20 cellular contexts compared by ENCODE assay signal in the genomic region with DNA sequence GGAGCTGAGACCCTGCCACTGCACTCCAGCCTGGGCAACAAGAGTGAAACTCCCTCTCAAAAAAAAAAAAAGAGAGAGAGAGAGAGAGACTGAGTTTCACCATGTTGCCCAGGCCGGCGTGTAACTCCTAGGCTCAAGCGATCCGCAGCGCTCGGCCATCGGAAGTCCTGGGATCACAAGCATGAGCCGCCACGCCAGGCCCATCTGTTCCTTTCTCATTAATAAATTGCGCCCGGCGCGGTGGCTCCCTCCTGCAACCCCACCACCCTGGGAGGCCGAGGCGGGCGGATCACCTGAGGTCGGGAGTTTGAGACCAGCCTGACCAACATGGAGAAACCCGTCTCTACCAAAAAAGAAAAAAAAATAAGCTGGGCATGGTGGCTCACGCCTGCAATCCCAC. TPM values are rescaled to one million over a fixed set of nuclear protein-coding genes. Genes with fewer than 3 reads are reported as not detected.
"Had no signal": no experiment of that assay in that cellular context is flagged by ENCODE, and none has a peak within 500 bp of the region (broad histone marks: within the 10 kb centered on the region; RNA-seq: fewer than 3 reads in every experiment).

No MANE protein-coding gene starts in this region.

RNA-seq across cellular contexts. Expression of a gene that starts 39.0 kb away (rescaled TPM):
- total RNA-seq: activated naive CD4-positive, alpha-beta T cell treated with anti-CD3 and anti-CD28 coated beads for 36 hours; activated naive CD4-positive, alpha-beta T cell treated with anti-CD3 and anti-CD28 coated beads, Interleukin-2, amount 50 U/mL, for 72 hours; activated naive CD8-positive, alpha-beta T cell treated with anti-CD3 and anti-CD28 coated beads for 36 hours; activated naive CD8-positive, alpha-beta T cell treated with anti-CD3 and anti-CD28 coated beads, Interleukin-2, amount 10 ng/mL, durations not matched to agents 7 days and 5 days; activated T-cell treated with anti-CD3 and anti-CD28 coated beads, Interleukin-2, amount 50 U/mL, for 4 hours; activated T-cell treated with anti-CD3 and anti-CD28 coated beads, Interleukin-2, amount 50 U/mL, for 72 hours; activated T-helper 1 cell treated with anti-CD3 and anti-CD28 coated beads, Interleukin-12 subunit alpha, Interleukin-12 subunit beta, Interleukin-2, Interleukin-4 antibody, amounts not matched to agents 30 ng/mL and 10 ng/mL and 1 ng/mL, durations not matched to agents 14 hours and 24 hours and 36 hours; activated T-helper 17 cell treated with anti-CD3 and anti-CD28 coated beads, Interleukin-2, amount 50 U/mL, for 72 hours; activated T-helper 2 cell treated with anti-CD3 and anti-CD28 coated beads, Interferon-gamma antibody, Interleukin-2, Interleukin-4, amounts not matched to agents 10 μg/mL and 5 μg/mL and 100 μg/mL, durations not matched to agents 14 hours and 24 hours and 36 hours; adrenal gland; aorta; ascending aorta; astrocyte; body of pancreas; breast epithelium; bronchial epithelial cell; cardiac muscle cell; cardiac septum; cerebellum; chondrocyte had no signal
